9 cellular contexts compared by ENCODE assay signal in the genomic region with DNA sequence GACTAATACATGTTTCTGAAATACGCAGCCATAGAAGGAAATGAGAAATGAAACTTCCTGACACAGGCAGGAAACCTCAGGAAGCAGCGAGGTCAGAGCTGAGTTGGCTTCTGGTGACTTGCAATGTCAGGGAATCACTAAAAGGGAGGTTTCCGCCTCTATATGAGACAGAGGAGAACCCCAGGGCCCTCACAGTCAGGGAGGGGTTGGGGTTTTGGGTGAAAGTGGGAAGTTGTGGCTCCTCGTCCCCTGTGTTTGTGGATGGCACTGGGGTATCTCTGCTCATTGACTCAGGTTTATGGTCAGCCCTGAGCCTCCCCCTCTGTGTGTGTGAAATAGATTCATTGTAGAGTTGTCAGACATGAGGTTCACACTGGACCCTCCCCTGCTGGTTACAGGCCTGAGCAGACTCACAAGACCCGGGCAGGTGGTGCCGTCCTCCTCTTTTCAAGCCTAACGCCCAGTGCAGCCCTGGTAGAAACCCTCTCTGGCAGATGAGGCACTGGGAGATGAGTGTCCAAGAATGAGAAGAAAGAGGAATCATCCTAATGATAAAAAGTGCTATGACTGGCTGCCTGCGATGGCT. TPM values are rescaled to one million over a fixed set of nuclear protein-coding genes. Genes with fewer than 3 reads are reported as not detected.
DNase-seq lines count a peak whose midpoint lies in the region; ATAC-seq and TF ChIP-seq lines count a peak whose summit lies in the region.
"Had no signal": no experiment of that assay in that cellular context is flagged by ENCODE, and none has a peak within 500 bp of the region (broad histone marks: within the 10 kb centered on the region; RNA-seq: fewer than 3 reads in every experiment).

No MANE protein-coding gene starts in this region.

- peak overlapping the region; percentile 33; the same call in 1 of the 2 replicates for H3K4me2 ChIP-seq in PC-3 (ENCODE audit: low read length)
- no peak overlapping the region for H3K4me2 ChIP-seq in trophoblast cell (ENCODE audit: low read length)

- no peaks in the 10 kb centered on the region for H3K79me1 ChIP-seq in trophoblast cell (ENCODE audit: low read length)

- no peaks in the 10 kb centered on the region for H3K36me3 ChIP-seq in CD8-positive, alpha-beta T cell (ENCODE audit: insufficient read depth, low read length)
- no peaks in the 10 kb centered on the region for H3K36me3 ChIP-seq in PC-3 (ENCODE audit: low read depth, low read length)
- no peaks in the 10 kb centered on the region for H3K36me3 ChIP-seq in effector memory CD4-positive, alpha-beta T cell (ENCODE audit: control insufficient read depth, insufficient read depth, low read length)
- no peaks in the 10 kb centered on the region for H3K36me3 ChIP-seq in trophoblast cell (ENCODE audit: control insufficient read depth in 1 of 2, insufficient read depth in 2 of 2, low read length in 2 of 2)
- H3K36me3 ChIP-seq in SJCRH30 = no peaks in the 10 kb centered on the region
- H3K36me3 ChIP-seq: WERI-Rb-1 had no signal

- H4K91ac ChIP-seq in trophoblast cell (ENCODE audit: low read depth, low read length) = no peak overlapping the region

- peak overlapping the region; percentile 13 for H3K4me3 Mint-ChIP-seq in CD8-positive, alpha-beta T cell

- no peak overlapping the region for H3K23ac ChIP-seq in trophoblast cell (ENCODE audit: low read length)

- no peak overlapping the region for H3K4me3 ChIP-seq in CD8-positive, alpha-beta T cell (ENCODE audit: low read depth, low read length)
- H3K4me3 ChIP-seq in PC-3 (ENCODE audit: low read length) (no peak overlapping the region), trophoblast cell (ENCODE audit: low read depth, low read length) (no peak overlapping the region), SJCRH30 (no peak overlapping the region)
- peak overlapping the region; percentile 1 for H3K4me3 ChIP-seq in effector memory CD4-positive, alpha-beta T cell (ENCODE audit: insufficient read depth, low read depth, low read length, poor library complexity, severe bottlenecking)

- H3K79me2 ChIP-seq in PC-3 (ENCODE audit: low read length) (no peaks in the 10 kb centered on the region), trophoblast cell (ENCODE audit: control insufficient read depth, insufficient read depth, low read length, poor library complexity) (no peaks in the 10 kb centered on the region)

- CTCF ChIA-PET in CD8-positive, alpha-beta T cell (lab: Charles Lee) = interaction anchor here (1.1 to 1.2 kb wide), 2 partner anchors 17 to 143 kb away, joined by 3 to 4 read pairs; no protein-coding TSS in a partner anchor
- CTCF ChIA-PET in PC-3 (lab: Charles Lee) = no interaction called here

- H3K27ac Mint-ChIP-seq in CD8-positive, alpha-beta T cell = no peak overlapping the region

- TF ChIP-seq CTCF in CD8-positive, alpha-beta T cell (IDR thresholded peaks at IDR 0.05) = no peak
- no peak for TF ChIP-seq CTCF in PC-3 (conservative IDR thresholded peaks at IDR 0.05; ENCODE audit: low read depth, low read length)

- no peak overlapping the region for H3K18ac ChIP-seq in trophoblast cell (ENCODE audit: low read length)

- H3K9me3 Mint-ChIP-seq in CD8-positive, alpha-beta T cell = no peaks in the 10 kb centered on the region

- no peak overlapping the region for H2BK120ac ChIP-seq in trophoblast cell (ENCODE audit: insufficient read depth, low read length, poor library complexity)

- no peaks in the 10 kb centered on the region for H3K9me3 ChIP-seq in CD8-positive, alpha-beta T cell (ENCODE audit: low read length)
- H3K9me3 ChIP-seq in PC-3 (ENCODE audit: low read length) = no peaks in the 10 kb centered on the region
- H3K9me3 ChIP-seq in effector memory CD4-positive, alpha-beta T cell (ENCODE audit: control insufficient read depth, low read length) = no peaks in the 10 kb centered on the region
- H3K9me3 ChIP-seq in trophoblast cell (ENCODE audit: insufficient read depth, low read depth, low read length) = no peaks in the 10 kb centered on the region
- H3K9me3 ChIP-seq in SJCRH30 (replicated peaks) = no peaks in the 10 kb centered on the region

- no peak overlapping the region for H3K27ac ChIP-seq in CD8-positive, alpha-beta T cell (ENCODE audit: low read depth, low read length)
- H3K27ac ChIP-seq in PC-3 (ENCODE audit: low read length) (no peak overlapping the region), trophoblast cell (ENCODE audit: low read depth, low read length) (no peak overlapping the region), SJCRH30 (no peak overlapping the region)
- H3K27ac ChIP-seq in effector memory CD4-positive, alpha-beta T cell (ENCODE audit: insufficient read depth, low read length, poor library complexity, severe bottlenecking) = no peak overlapping the region
- H3K27ac ChIP-seq: WERI-Rb-1 had no signal

- H3K27me3 ChIP-seq in CD8-positive, alpha-beta T cell (ENCODE audit: insufficient read depth, low read length) = no peaks in the 10 kb centered on the region
- H3K27me3 ChIP-seq in PC-3 (ENCODE audit: low read length) = peaks cover 32% of the 10 kb centered on the region
- no peaks in the 10 kb centered on the region for H3K27me3 ChIP-seq in effector memory CD4-positive, alpha-beta T cell (replicated peaks; ENCODE audit: control insufficient read depth, insufficient read depth, low read length, poor library complexity, severe bottlenecking)
- no peaks in the 10 kb centered on the region for H3K27me3 ChIP-seq in trophoblast cell (ENCODE audit: insufficient read depth, low read length)
- H3K27me3 ChIP-seq in SJCRH30 = peaks cover 9% of the 10 kb centered on the region

- no peaks in the 10 kb centered on the region for H3K9me2 ChIP-seq in PC-3 (replicated peaks; ENCODE audit: low read length)

- H2AFZ ChIP-seq in PC-3 (ENCODE audit: low read length) (no peak overlapping the region), trophoblast cell (ENCODE audit: insufficient read depth, low read length, poor library complexity) (no peak overlapping the region)

- H4K8ac ChIP-seq in trophoblast cell (ENCODE audit: low read depth, low read length) = no peak overlapping the region

- no peak for DNase-seq in CD8-positive, alpha-beta T cell
- DNase-seq in PC-3 = no peak
- no peak for DNase-seq in effector memory CD4-positive, alpha-beta T cell
- peak; percentile 33 to 43 for DNase-seq in trophoblast cell
- DNase-seq in SJCRH30 = no peak
- no peak for DNase-seq in NCI-H187 (lab: John Stamatoyannopoulos, UW)
- no peak for DNase-seq in NCI-H345 treated with DMSO at 0.1 percent for 48 hours (lab: John Stamatoyannopoulos, UW; ENCODE audit: unreplicated experiment)
- no peak for DNase-seq in NCI-H2171 (lab: John Stamatoyannopoulos, UW)
- DNase-seq: WERI-Rb-1 had no signal

- intact Hi-C loops in CD8-positive, alpha-beta T cell (cut with DNase I, micrococcal nuclease) = no loop called here
- intact Hi-C loops in PC-3 (cut with micrococcal nuclease) = no loop called here

- H3K36me3 Mint-ChIP-seq in CD8-positive, alpha-beta T cell = no peaks in the 10 kb centered on the region

- no peak overlapping the region for H2AK5ac ChIP-seq in trophoblast cell (ENCODE audit: low read length)

- no CpG with 5 or more reads among the region's 8 CpGs for WGBS in trophoblast cell (ENCODE audit: extremely low coverage, insufficient coverage, insufficient read length)

- H3K4me1 ChIP-seq in CD8-positive, alpha-beta T cell (ENCODE audit: insufficient read depth, low read length) = peaks cover 12% of the 10 kb centered on the region
- no peaks in the 10 kb centered on the region for H3K4me1 ChIP-seq in PC-3 (ENCODE audit: insufficient read depth, low read length)
- H3K4me1 ChIP-seq in effector memory CD4-positive, alpha-beta T cell (ENCODE audit: control insufficient read depth, insufficient read depth, low read length, poor library complexity, severe bottlenecking) = peaks cover 11% of the 10 kb centered on the region
- peaks cover 0 to 5% of the 10 kb centered on the region in 2 experiments for H3K4me1 ChIP-seq in trophoblast cell (ENCODE audit: control insufficient read depth in 1 of 2, insufficient read depth in 2 of 2, low read length in 2 of 2)
- no peaks in the 10 kb centered on the region for H3K4me1 ChIP-seq in SJCRH30

- H3F3A ChIP-seq in PC-3 (ENCODE audit: low read length, unreplicated experiment) = no peaks in the 10 kb centered on the region

- peak; percentile 38 for ATAC-seq in CD8-positive, alpha-beta T cell
- ATAC-seq in PC-3 = no peak

- no peak overlapping the region for H3K14ac ChIP-seq in trophoblast cell (ENCODE audit: low read length)

- POLR2A ChIA-PET in CD8-positive, alpha-beta T cell (lab: Charles Lee) = no interaction called here
- POLR2A ChIA-PET in PC-3 (lab: Charles Lee; ENCODE audit: unreplicated experiment) = no interaction called here

- no peaks in the 10 kb centered on the region for H4K20me1 ChIP-seq in PC-3 (ENCODE audit: low read length)

- peaks cover 3% of the 10 kb centered on the region for H3K27me3 Mint-ChIP-seq in CD8-positive, alpha-beta T cell (ENCODE audit: low read depth)

- no peak overlapping the region for H2BK12ac ChIP-seq in trophoblast cell (ENCODE audit: low read length)

- BruUV-seq in PC-3 (replicated peaks; lab: Mats Ljungman, UMichigan) = no TSS peak

- peaks cover 9% of the 10 kb centered on the region for H3K4me1 Mint-ChIP-seq in CD8-positive, alpha-beta T cell (ENCODE audit: low read depth)

- H3K9ac ChIP-seq in PC-3 (ENCODE audit: low read length) (no peak overlapping the region), trophoblast cell (ENCODE audit: low read length) (peak overlapping the region; percentile 40)

- H4K12ac ChIP-seq in trophoblast cell (ENCODE audit: low read depth, low read length) = no peak overlapping the region

- H2BK5ac ChIP-seq in trophoblast cell (ENCODE audit: low read depth, low read length, poor library complexity) = no peak overlapping the region

- H3K4ac ChIP-seq in trophoblast cell (ENCODE audit: low read depth, low read length) = no peak overlapping the region

RNA-seq across cellular contexts. Expression of gene LILRA6, which starts 5.5 kb away (rescaled TPM):
- not detected for total RNA-seq in CD8-positive, alpha-beta T cell
- total RNA-seq in PC-3 (2014; rRNA removed) = not detected in 2 replicates
- polyA plus RNA-seq in trophoblast cell (2013) = 0.08 and 0.14 TPM in 2 replicates
- not detected in 2 replicates for total RNA-seq in SJCRH30 (2014; rRNA removed; shearing (Covaris generic))

RNA-seq across cellular contexts. Expression of gene LILRB5, which starts 9.0 kb away (rescaled TPM):
- not detected for total RNA-seq in CD8-positive, alpha-beta T cell
- total RNA-seq in PC-3 (2014; rRNA removed) = not detected in 2 replicates
- 0.42 and 0.43 TPM in 2 replicates for polyA plus RNA-seq in trophoblast cell (2013)
- total RNA-seq in SJCRH30 (2014; rRNA removed; shearing (Covaris generic)) = 0.02 TPM in 1 of 2 replicates, not detected in the other

RNA-seq across cellular contexts. Expression of gene LILRB3, which starts 25.3 kb away (rescaled TPM):
- not detected for total RNA-seq in CD8-positive, alpha-beta T cell
- total RNA-seq in PC-3 (2014; rRNA removed) = not detected in 2 replicates
- 0.33 and 0.50 TPM in 2 replicates for polyA plus RNA-seq in trophoblast cell (2013)
- 0.25 and 0.71 TPM in 2 replicates for total RNA-seq in SJCRH30 (2014; rRNA removed; shearing (Covaris generic))

RNA-seq across cellular contexts. Expression of gene LILRB2, which starts 32.8 kb away (rescaled TPM):
- total RNA-seq in CD8-positive, alpha-beta T cell = under 1 TPM; 0.14 to 0.19 TPM
- not detected in 2 replicates for total RNA-seq in PC-3 (2014; rRNA removed)
- polyA plus RNA-seq in trophoblast cell (2013) = not detected in 2 replicates
- total RNA-seq in SJCRH30 (2014; rRNA removed; shearing (Covaris generic)) = not detected in 2 replicates

RNA-seq across cellular contexts. Expression of gene RPS9, which starts 47.5 kb away (rescaled TPM):
- 1,000 to 10,000 TPM; 2,006 to 2,016 TPM for total RNA-seq in CD8-positive, alpha-beta T cell
- 3,477 and 3,621 TPM in 2 replicates for total RNA-seq in PC-3 (2014; rRNA removed)
- polyA plus RNA-seq in trophoblast cell (2013) = 1,462 and 1,531 TPM in 2 replicates
- 2,113 and 3,052 TPM in 2 replicates for total RNA-seq in SJCRH30 (2014; rRNA removed; shearing (Covaris generic))

Comparison
In these comparisons a context has a peak if more than half of its experiments do, and no peak if none do; other contexts are left out.
1. DNase-seq: peak in trophoblast cell (2 of 2); none in CD8-positive, alpha-beta T cell (0 of 7), PC-3 (single experiment), effector memory CD4-positive, alpha-beta T cell (0 of 3), SJCRH30 (0 of 2), NCI-H187 (0 of 2), NCI-H345 treated with DMSO at 0.1 percent for 48 hours (single experiment) and NCI-H2171 (single experiment).